In genomic region chr11:95451261-95451660, GRCh38 we compare ENCODE assay signal across 30 cellular contexts.
DNase-seq lines count a peak whose midpoint lies in the region; ATAC-seq, FAIRE-seq and TF ChIP-seq lines count a peak whose summit lies in the region.
"Had no signal": no experiment of that assay in that cellular context is flagged by ENCODE, and none has a peak within 500 bp of the region (broad histone marks: within the 10 kb centered on the region; RNA-seq: fewer than 3 reads in every experiment).

No MANE protein-coding gene starts in this region.

- H3K79me1 ChIP-seq in mesenchymal stem cell (replicated peaks; ENCODE audit: low read length, poor library complexity, severe bottlenecking), result no peaks in the 10 kb centered on the region

- CTCF ChIA-PET in HepG2 (lab: Yijun Ruan, JAX; ENCODE audit: low intra/inter-chr PET ratio, low total read pairs), result no interaction called here

- H3K27me3 ChIP-seq in liver (ENCODE audit: control insufficient read depth in 4 of 4, insufficient read depth in 4 of 4, low read length in 3 of 4), result no peaks in the 10 kb centered on the region
- no peaks in the 10 kb centered on the region; a peak in 1 of 5 replicates for H3K27me3 ChIP-seq in HepG2 (ENCODE audit: control insufficient read depth in 1 of 2, insufficient read depth in 2 of 2, low read length in 2 of 2)
- peaks cover 0 to 10% of the 10 kb centered on the region in 2 experiments for H3K27me3 ChIP-seq in mesenchymal stem cell (ENCODE audit: control insufficient read depth in 1 of 2, insufficient read depth in 1 of 2, low read length in 2 of 2)
- H3K27me3 ChIP-seq in aorta (ENCODE audit: control insufficient read depth in 1 of 2, insufficient read depth in 2 of 2, low read length in 1 of 2), result no peaks in the 10 kb centered on the region
- no peaks in the 10 kb centered on the region for H3K27me3 ChIP-seq in body of pancreas
- H3K27me3 ChIP-seq: adrenal gland, breast epithelium, pancreas, SJSA1, thyroid gland, uterus had no signal

- H2BK5ac ChIP-seq in mesenchymal stem cell (ENCODE audit: low read depth, low read length, poor library complexity, severe bottlenecking), result no peak overlapping the region

- H3K4me2 ChIP-seq in HepG2 (ENCODE audit: low read depth, low read length) (no peak overlapping the region), mesenchymal stem cell (ENCODE audit: low read length, poor library complexity, severe bottlenecking) (no peak overlapping the region)

- H2AFZ ChIP-seq in HepG2 (ENCODE audit: low read length) (no peak overlapping the region), mesenchymal stem cell (ENCODE audit: low read depth, low read length) (no peak overlapping the region)

- BruUV-seq in HepG2 (replicated peaks; lab: Mats Ljungman, UMichigan), result no TSS peak

- H3K27ac ChIP-seq in liver (ENCODE audit: low read depth in 1 of 2, low read length in 2 of 2) (peak overlapping the region; percentile 56 to 64), HepG2 (ENCODE audit: extremely low read length, insufficient read depth, low read length) (no peak overlapping the region), mesenchymal stem cell (ENCODE audit: low read length, poor library complexity, severe bottlenecking) (no peak overlapping the region), aorta (ENCODE audit: low read depth in 1 of 2, low read length in 2 of 2) (no peak overlapping the region), body of pancreas (no peak overlapping the region)
- H3K27ac ChIP-seq: epithelial cell of prostate, pancreas, SJSA1, thyroid gland, uterus had no signal

- no peak overlapping the region for H4K8ac ChIP-seq in mesenchymal stem cell (ENCODE audit: low read length)

- no peak for FAIRE-seq in HepG2 (lab: Jason Lieb, UNC)
- FAIRE-seq: colon, pancreas had no signal

- H3K36me3 ChIP-seq in liver (ENCODE audit: control insufficient read depth in 4 of 4, insufficient read depth in 3 of 4, low read depth in 1 of 4, low read length in 3 of 4) (no peaks in the 10 kb centered on the region), HepG2 (replicated peaks in 1 of 2; ENCODE audit: control insufficient read depth in 1 of 2, insufficient read depth in 2 of 2, low read length in 2 of 2) (no peaks in the 10 kb centered on the region), mesenchymal stem cell (ENCODE audit: control insufficient read depth in 1 of 2, insufficient read depth in 2 of 2, low read depth in 1 of 2, low read length in 2 of 2) (no peaks in the 10 kb centered on the region), aorta (ENCODE audit: control insufficient read depth in 1 of 2, insufficient read depth in 2 of 2, low read length in 1 of 2) (no peaks in the 10 kb centered on the region), body of pancreas (replicated peaks in 1 of 2; ENCODE audit: insufficient read depth in 1 of 2, low read depth in 2 of 2) (no peaks in the 10 kb centered on the region)
- H3K36me3 ChIP-seq: adrenal gland, breast epithelium, pancreas, SJSA1, thyroid gland, uterus had no signal

- TF ChIP-seq EP300 in HepG2 (IDR thresholded peaks at IDR 0.05; ENCODE audit: low read depth in 2 of 2, low read length in 2 of 2) (no peak), HepG2 (CRISPR knock-in tag; IDR thresholded peaks at IDR 0.05; ENCODE audit: borderline replicate concordance) (no peak)

- TF ChIP-seq CTCF in liver (IDR thresholded peaks at IDR 0.05; ENCODE audit: low read depth, low read length, missing input control), result no peak
- TF ChIP-seq CTCF in HepG2 (CRISPR knock-in tag; IDR thresholded peaks at IDR 0.05), result no peak
- TF ChIP-seq CTCF in body of pancreas (IDR thresholded peaks at IDR 0.05), result no peak

- no peaks in the 10 kb centered on the region for H3K36me3 Mint-ChIP-seq in effector memory CD8-positive, alpha-beta T cell (ENCODE audit: insufficient read depth)

- in situ Hi-C loops in HepG2 (cut with HindIII; ENCODE audit: extremely low pct_ligation_motif_present, low pct_unique_long_range_greater_than_20kb), result no loop called here

- H4K91ac ChIP-seq in mesenchymal stem cell (ENCODE audit: low read length), result no peak overlapping the region

- H3K27me3 Mint-ChIP-seq in effector memory CD8-positive, alpha-beta T cell, result peaks cover 7 to 29% of the 10 kb centered on the region in 2 donors
- H3K27me3 Mint-ChIP-seq: CD4-positive, CD25-positive, alpha-beta regulatory T cell; stimulated activated naive CD8-positive, alpha-beta T cell treated with anti-CD3 and anti-CD28 coated beads, Interleukin-15, Interleukin-2, amounts not matched to agents 100 ng/mL and 50 ng/mL, for 24 hours had no signal

- H3K9me3 Mint-ChIP-seq in effector memory CD8-positive, alpha-beta T cell, result no peaks in the 10 kb centered on the region
- H3K9me3 Mint-ChIP-seq: stimulated activated naive CD8-positive, alpha-beta T cell treated with anti-CD3 and anti-CD28 coated beads, Interleukin-15, Interleukin-2, amounts not matched to agents 100 ng/mL and 50 ng/mL, for 24 hours had no signal

- H2AK5ac ChIP-seq in mesenchymal stem cell (ENCODE audit: low read length, severe bottlenecking), result no peak overlapping the region

- DNase-seq in HepG2 (ENCODE audit: low spot score), result no peak
- no peak for DNase-seq in Right ventricle myocardium superior
- no peak for DNase-seq in mesenchymal stem cell
- no peak for DNase-seq in aorta
- no peak for DNase-seq in effector memory CD8-positive, alpha-beta T cell
- no peak for DNase-seq in NOMO-1 (lab: John Stamatoyannopoulos, UW; ENCODE audit: unreplicated experiment in 2 of 2)
- no peak for DNase-seq in body of pancreas
- DNase-seq: activated CD4-positive, alpha-beta T cell treated with anti-CD3 and anti-CD28 coated beads, Interleukin-2, amount 50 U/mL, for 4 hours; activated CD8-positive, alpha-beta memory T cell treated with anti-CD3 and anti-CD28 coated beads, Interleukin-2, amount 50 U/mL, for 4 hours; activated naive CD4-positive, alpha-beta T cell; adrenal gland; Calu3; CD4-positive, CD25-positive, alpha-beta regulatory T cell; DMS79; effector CD4-positive, alpha-beta T cell; head of caudate nucleus; NCI-H1417 treated with DMSO at 0.1 percent for 48 hours; NCI-H446; NCI-H774; pancreas; stimulated activated CD8-positive, alpha-beta memory T cell treated with anti-CD3 and anti-CD28 coated beads, Interleukin-4, amount 100 ng/mL, for 48 hours; thyroid gland; uterus had no signal

- H4K20me1 ChIP-seq in HepG2 (ENCODE audit: insufficient read depth, low read length), result no peaks in the 10 kb centered on the region

- TF ChIP-seq POLR2A in HepG2 (IDR thresholded peaks at IDR 0.05; ENCODE audit: insufficient read depth in 1 of 2, low read depth in 2 of 2, low read length in 2 of 2), result no peak
- TF ChIP-seq POLR2A in body of pancreas (IDR thresholded peaks at IDR 0.05), result no peak

- TF ChIP-seq RAD21 in liver (IDR thresholded peaks at IDR 0.05) (no peak), HepG2 (CRISPR knock-in tag; IDR thresholded peaks at IDR 0.05) (no peak)

- H3K79me2 ChIP-seq in HepG2 (ENCODE audit: insufficient read depth, low read length), result no peaks in the 10 kb centered on the region

- no peak overlapping the region for H3K14ac ChIP-seq in mesenchymal stem cell (ENCODE audit: low read length in 2 of 2)

- no peak overlapping the region for H3K4me3 ChIP-seq in liver (ENCODE audit: low read depth in 1 of 3, low read length in 3 of 3)
- H3K4me3 ChIP-seq in HepG2 (replicated peaks in 1 of 3; ENCODE audit: insufficient read depth in 1 of 3, low read depth in 2 of 3, low read length in 3 of 3), result no peak overlapping the region
- no peak overlapping the region for H3K4me3 ChIP-seq in mesenchymal stem cell (ENCODE audit: insufficient read depth in 1 of 2, low read depth in 1 of 2, low read length in 2 of 2)
- no peak overlapping the region for H3K4me3 ChIP-seq in aorta (ENCODE audit: low read length in 2 of 2)
- no peak overlapping the region for H3K4me3 ChIP-seq in body of pancreas
- H3K4me3 ChIP-seq: adrenal gland, breast epithelium, pancreas, SJSA1, thyroid gland, uterus had no signal

- H2BK120ac ChIP-seq in mesenchymal stem cell (ENCODE audit: low read depth, low read length), result no peak overlapping the region

- intact Hi-C loops in HepG2 (cut with micrococcal nuclease; ENCODE audit: unreplicated experiment) (no loop called here), Right ventricle myocardium superior (cut with DNase I) (no loop called here), aorta (cut with DNase I) (loop anchor here in 1 of 2 donors (5.0 kb wide), 1 partner anchor 116 kb away; no protein-coding TSS in a partner anchor), body of pancreas (cut with DNase I) (no loop called here)

- H3K4me3 Mint-ChIP-seq in effector memory CD8-positive, alpha-beta T cell, result no peak overlapping the region
- H3K4me3 Mint-ChIP-seq: CD4-positive, CD25-positive, alpha-beta regulatory T cell; stimulated activated naive CD8-positive, alpha-beta T cell treated with anti-CD3 and anti-CD28 coated beads, Interleukin-15, Interleukin-2, amounts not matched to agents 100 ng/mL and 50 ng/mL, for 24 hours had no signal

- H2BK12ac ChIP-seq in mesenchymal stem cell (ENCODE audit: low read length in 2 of 2), result no peak overlapping the region

- no peak overlapping the region for H3K27ac Mint-ChIP-seq in effector memory CD8-positive, alpha-beta T cell
- H3K27ac Mint-ChIP-seq: stimulated activated naive CD8-positive, alpha-beta T cell treated with anti-CD3 and anti-CD28 coated beads, Interleukin-15, Interleukin-2, amounts not matched to agents 100 ng/mL and 50 ng/mL, for 24 hours had no signal

- no peak overlapping the region for H2BK15ac ChIP-seq in mesenchymal stem cell (ENCODE audit: low read depth, poor library complexity, severe bottlenecking)

- H3K4me1 ChIP-seq in liver (ENCODE audit: control insufficient read depth in 4 of 4, insufficient read depth in 4 of 4, low read length in 3 of 4), result no peaks in the 10 kb centered on the region
- no peaks in the 10 kb centered on the region for H3K4me1 ChIP-seq in HepG2 (ENCODE audit: insufficient read depth, low read length)
- H3K4me1 ChIP-seq in mesenchymal stem cell (ENCODE audit: control insufficient read depth, insufficient read depth, low read depth, low read length), result no peaks in the 10 kb centered on the region
- peaks cover 0 to 11% of the 10 kb centered on the region in 2 donors for H3K4me1 ChIP-seq in aorta (ENCODE audit: control insufficient read depth in 1 of 2, insufficient read depth in 2 of 2, low read length in 2 of 2)
- H3K4me1 ChIP-seq in body of pancreas, result peaks cover 6% of the 10 kb centered on the region
- H3K4me1 ChIP-seq: pancreas, SJSA1, uterus had no signal

- no peaks in the 10 kb centered on the region for H3K4me1 Mint-ChIP-seq in effector memory CD8-positive, alpha-beta T cell (ENCODE audit: low read depth in 2 of 2)

- H3K18ac ChIP-seq in mesenchymal stem cell (ENCODE audit: low read depth in 1 of 2, low read length in 2 of 2), result no peak overlapping the region

- no peak overlapping the region for H3K4ac ChIP-seq in mesenchymal stem cell (ENCODE audit: low read depth in 1 of 2, low read length in 2 of 2)

- ATAC-seq in HepG2 (no peak), Right ventricle myocardium superior (ENCODE audit: poor library complexity) (peak; percentile 72), aorta (ENCODE audit: low FRiP score) (peak; percentile 66), body of pancreas (no peak)
- ATAC-seq in effector memory CD8-positive, alpha-beta T cell (replicated peaks), result no peak
- ATAC-seq: activated CD4-positive, CD25-positive, alpha-beta regulatory T cell treated with anti-CD3 and anti-CD28 coated beads, Interleukin-2, amount 50 U/mL, for 24 hours had no signal

- H3K23ac ChIP-seq in mesenchymal stem cell (ENCODE audit: low read length in 2 of 2), result no peak overlapping the region

- H3K9ac ChIP-seq in liver (ENCODE audit: low read depth in 1 of 2, low read length in 2 of 2) (no peak overlapping the region), HepG2 (ENCODE audit: insufficient read depth, low read depth, low read length) (no peak overlapping the region), mesenchymal stem cell (ENCODE audit: low read length) (peak overlapping the region; percentile 44)

- H3K9me3 ChIP-seq in liver (ENCODE audit: control insufficient read depth in 4 of 4, low read length in 3 of 4), result no peaks in the 10 kb centered on the region
- H3K9me3 ChIP-seq in HepG2 (ENCODE audit: low read length), result no peaks in the 10 kb centered on the region
- no peaks in the 10 kb centered on the region for H3K9me3 ChIP-seq in mesenchymal stem cell (ENCODE audit: control insufficient read depth, low read length)
- no peaks in the 10 kb centered on the region for H3K9me3 ChIP-seq in aorta (ENCODE audit: control insufficient read depth, low read length)
- H3K9me3 ChIP-seq in body of pancreas, result no peaks in the 10 kb centered on the region
- H3K9me3 ChIP-seq: adrenal gland, breast epithelium, pancreas, SJSA1, thyroid gland, uterus had no signal

- POLR2A ChIA-PET in HepG2 (lab: Yijun Ruan, JAX), result no interaction called here

Comparison
In these comparisons a context has a peak if more than half of its experiments do, and no peak if none do; other contexts are left out.
1. H3K27ac ChIP-seq: peak in liver (2 of 2); none in HepG2 (single experiment), mesenchymal stem cell (single experiment), aorta (0 of 2) and body of pancreas (0 of 4).
2. ATAC-seq: peak in Right ventricle myocardium superior (single experiment) and aorta (single experiment); none in HepG2 (single experiment), effector memory CD8-positive, alpha-beta T cell (single experiment) and body of pancreas (single experiment).